ENCODE assay signal across 1 cellular context in the genomic region with DNA sequence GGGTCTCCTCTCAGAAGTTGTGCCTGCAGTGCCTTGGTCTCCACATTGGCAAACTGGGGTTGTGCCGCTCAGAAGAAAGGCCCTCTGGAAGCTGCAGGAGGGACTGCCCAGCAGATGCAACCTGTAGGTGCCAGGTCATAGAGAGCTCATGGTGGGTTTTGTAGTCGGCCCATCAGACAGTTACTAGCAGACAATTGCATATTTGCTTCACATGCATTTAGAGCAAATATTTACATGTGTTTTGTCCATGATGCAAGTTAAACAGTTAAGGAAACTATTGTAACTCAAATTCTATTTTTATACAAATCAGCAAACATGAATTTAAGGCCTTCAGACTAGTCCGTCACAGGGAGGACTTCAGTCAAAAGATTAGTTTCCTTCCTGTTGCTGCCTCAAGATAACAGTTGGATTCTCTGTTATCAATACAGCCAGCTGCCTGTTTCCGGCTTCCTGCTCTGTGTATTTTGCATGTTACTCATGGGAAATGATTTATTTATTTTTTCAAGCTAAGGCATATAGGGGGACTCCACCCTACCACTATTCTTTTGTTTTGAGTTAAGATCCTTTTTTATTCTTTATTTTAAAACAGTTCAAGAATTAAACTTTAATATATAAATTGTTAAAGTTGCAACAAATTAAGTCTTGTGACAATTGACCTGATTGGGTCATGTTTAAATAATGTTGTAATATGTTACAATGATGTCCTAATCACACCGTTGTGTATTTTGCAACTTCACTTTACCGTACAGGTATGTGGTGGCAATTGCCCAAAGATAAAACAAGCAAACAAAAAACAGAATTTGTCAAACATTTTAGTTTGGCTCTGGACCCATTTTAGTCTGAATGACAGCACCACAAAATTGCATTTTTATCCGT.
TF ChIP-seq lines count a peak whose summit lies in the region.

No MANE protein-coding gene starts in this region.

TF ChIP-seq in K562, 482 proteins besides CTCF, POLR2A, EP300 and RAD21 (continued from another document and continues in another):
- TF ChIP-seq, protein P1, sequence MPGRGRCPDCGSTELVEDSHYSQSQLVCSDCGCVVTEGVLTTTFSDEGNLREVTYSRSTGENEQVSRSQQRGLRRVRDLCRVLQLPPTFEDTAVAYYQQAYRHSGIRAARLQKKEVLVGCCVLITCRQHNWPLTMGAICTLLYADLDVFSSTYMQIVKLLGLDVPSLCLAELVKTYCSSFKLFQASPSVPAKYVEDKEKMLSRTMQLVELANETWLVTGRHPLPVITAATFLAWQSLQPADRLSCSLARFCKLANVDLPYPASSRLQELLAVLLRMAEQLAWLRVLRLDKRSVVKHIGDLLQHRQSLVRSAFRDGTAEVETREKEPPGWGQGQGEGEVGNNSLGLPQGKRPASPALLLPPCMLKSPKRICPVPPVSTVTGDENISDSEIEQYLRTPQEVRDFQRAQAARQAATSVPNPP (IDR thresholded peaks at IDR 0.05; ENCODE audit: borderline replicate concordance, insufficient read depth, insufficient read length) = no peak
- TF ChIP-seq ZNF12 (CRISPR knock-in tag; IDR thresholded peaks at IDR 0.05) (no peak), TAF15 (IDR thresholded peaks at IDR 0.05; ENCODE audit: low read depth, low read length) (no peak), E2F3 (CRISPR knock-in tag; IDR thresholded peaks at IDR 0.05) (no peak), POLR2H (tag; IDR thresholded peaks at IDR 0.05; ENCODE audit: low read depth) (peak; percentile 72), PPARD (CRISPR knock-in tag; IDR thresholded peaks at IDR 0.05) (no peak), TOE1 (IDR thresholded peaks at IDR 0.05; ENCODE audit: borderline replicate concordance) (peak; percentile 52; the same call in 1 of the 2 replicates), TOE1 (CRISPR knock-in tag; IDR thresholded peaks at IDR 0.05; ENCODE audit: borderline replicate concordance, low read depth) (no peak), ZNF274 (IDR thresholded peaks at IDR 0.05; ENCODE audit: borderline replicate concordance, low read depth, low read length) (no peak), ZNF785 (CRISPR knock-in tag; IDR thresholded peaks at IDR 0.05) (no peak), ZNF23 (CRISPR knock-in tag; IDR thresholded peaks at IDR 0.05) (no peak), ARID1B (IDR thresholded peaks at IDR 0.05) (peak; percentile 100), ZNF57 (CRISPR knock-in tag; IDR thresholded peaks at IDR 0.05) (no peak), ZNF830 (CRISPR knock-in tag; IDR thresholded peaks at IDR 0.05) (no peak), RFX5 (IDR thresholded peaks at IDR 0.05; ENCODE audit: low read depth, low read length) (0 out of 2 replicates have a peak, but pooled peaks have one; percentile 3), GABPB1 (CRISPR knock-in tag; IDR thresholded peaks at IDR 0.05) (peak; percentile 37; the same call in 1 of the 2 replicates), COPS2 (conservative IDR thresholded peaks at IDR 0.05) (no peak), ZNF133 (CRISPR knock-in tag; IDR thresholded peaks at IDR 0.05) (no peak), RFX1 (IDR thresholded peaks at IDR 0.05) (no peak), MCM7 (IDR thresholded peaks at IDR 0.05) (no peak), BDP1 (IDR thresholded peaks at IDR 0.05; ENCODE audit: insufficient read depth, insufficient read length) (no peak), RBM17 (IDR thresholded peaks at IDR 0.05; ENCODE audit: borderline replicate concordance, low read depth, low read length) (no peak), KAT8 (IDR thresholded peaks at IDR 0.05; ENCODE audit: low read depth) (no peak), TEAD4 (IDR thresholded peaks at IDR 0.05; ENCODE audit: low read length) (peak; percentile 99), TEAD4 (CRISPR knock-in tag; IDR thresholded peaks at IDR 0.05; ENCODE audit: borderline replicate concordance) (no peak), MYNN (IDR thresholded peaks at IDR 0.05) (peak; percentile 15), MYNN (CRISPR knock-in tag; IDR thresholded peaks at IDR 0.05) (no peak)
- TF ChIP-seq, protein P2, sequence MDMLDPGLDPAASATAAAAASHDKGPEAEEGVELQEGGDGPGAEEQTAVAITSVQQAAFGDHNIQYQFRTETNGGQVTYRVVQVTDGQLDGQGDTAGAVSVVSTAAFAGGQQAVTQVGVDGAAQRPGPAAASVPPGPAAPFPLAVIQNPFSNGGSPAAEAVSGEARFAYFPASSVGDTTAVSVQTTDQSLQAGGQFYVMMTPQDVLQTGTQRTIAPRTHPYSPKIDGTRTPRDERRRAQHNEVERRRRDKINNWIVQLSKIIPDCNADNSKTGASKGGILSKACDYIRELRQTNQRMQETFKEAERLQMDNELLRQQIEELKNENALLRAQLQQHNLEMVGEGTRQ (CRISPR knock-in tag; IDR thresholded peaks at IDR 0.05) = no peak
- TF ChIP-seq, protein P3, sequence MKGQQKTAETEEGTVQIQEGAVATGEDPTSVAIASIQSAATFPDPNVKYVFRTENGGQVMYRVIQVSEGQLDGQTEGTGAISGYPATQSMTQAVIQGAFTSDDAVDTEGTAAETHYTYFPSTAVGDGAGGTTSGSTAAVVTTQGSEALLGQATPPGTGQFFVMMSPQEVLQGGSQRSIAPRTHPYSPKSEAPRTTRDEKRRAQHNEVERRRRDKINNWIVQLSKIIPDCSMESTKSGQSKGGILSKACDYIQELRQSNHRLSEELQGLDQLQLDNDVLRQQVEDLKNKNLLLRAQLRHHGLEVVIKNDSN (CRISPR knock-in tag; IDR thresholded peaks at IDR 0.05) = no peak
- TF ChIP-seq, protein P4, sequence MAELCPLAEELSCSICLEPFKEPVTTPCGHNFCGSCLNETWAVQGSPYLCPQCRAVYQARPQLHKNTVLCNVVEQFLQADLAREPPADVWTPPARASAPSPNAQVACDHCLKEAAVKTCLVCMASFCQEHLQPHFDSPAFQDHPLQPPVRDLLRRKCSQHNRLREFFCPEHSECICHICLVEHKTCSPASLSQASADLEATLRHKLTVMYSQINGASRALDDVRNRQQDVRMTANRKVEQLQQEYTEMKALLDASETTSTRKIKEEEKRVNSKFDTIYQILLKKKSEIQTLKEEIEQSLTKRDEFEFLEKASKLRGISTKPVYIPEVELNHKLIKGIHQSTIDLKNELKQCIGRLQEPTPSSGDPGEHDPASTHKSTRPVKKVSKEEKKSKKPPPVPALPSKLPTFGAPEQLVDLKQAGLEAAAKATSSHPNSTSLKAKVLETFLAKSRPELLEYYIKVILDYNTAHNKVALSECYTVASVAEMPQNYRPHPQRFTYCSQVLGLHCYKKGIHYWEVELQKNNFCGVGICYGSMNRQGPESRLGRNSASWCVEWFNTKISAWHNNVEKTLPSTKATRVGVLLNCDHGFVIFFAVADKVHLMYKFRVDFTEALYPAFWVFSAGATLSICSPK (IDR thresholded peaks at IDR 0.05; ENCODE audit: borderline replicate concordance) = no peak
- TF ChIP-seq, protein P5, sequence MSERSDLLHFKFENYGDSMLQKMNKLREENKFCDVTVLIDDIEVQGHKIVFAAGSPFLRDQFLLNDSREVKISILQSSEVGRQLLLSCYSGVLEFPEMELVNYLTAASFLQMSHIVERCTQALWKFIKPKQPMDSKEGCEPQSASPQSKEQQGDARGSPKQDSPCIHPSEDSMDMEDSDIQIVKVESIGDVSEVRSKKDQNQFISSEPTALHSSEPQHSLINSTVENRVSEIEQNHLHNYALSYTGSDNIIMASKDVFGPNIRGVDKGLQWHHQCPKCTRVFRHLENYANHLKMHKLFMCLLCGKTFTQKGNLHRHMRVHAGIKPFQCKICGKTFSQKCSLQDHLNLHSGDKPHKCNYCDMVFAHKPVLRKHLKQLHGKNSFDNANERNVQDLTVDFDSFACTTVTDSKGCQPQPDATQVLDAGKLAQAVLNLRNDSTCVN (CRISPR knock-in tag; IDR thresholded peaks at IDR 0.05) = no peak
- TF ChIP-seq, protein P6, sequence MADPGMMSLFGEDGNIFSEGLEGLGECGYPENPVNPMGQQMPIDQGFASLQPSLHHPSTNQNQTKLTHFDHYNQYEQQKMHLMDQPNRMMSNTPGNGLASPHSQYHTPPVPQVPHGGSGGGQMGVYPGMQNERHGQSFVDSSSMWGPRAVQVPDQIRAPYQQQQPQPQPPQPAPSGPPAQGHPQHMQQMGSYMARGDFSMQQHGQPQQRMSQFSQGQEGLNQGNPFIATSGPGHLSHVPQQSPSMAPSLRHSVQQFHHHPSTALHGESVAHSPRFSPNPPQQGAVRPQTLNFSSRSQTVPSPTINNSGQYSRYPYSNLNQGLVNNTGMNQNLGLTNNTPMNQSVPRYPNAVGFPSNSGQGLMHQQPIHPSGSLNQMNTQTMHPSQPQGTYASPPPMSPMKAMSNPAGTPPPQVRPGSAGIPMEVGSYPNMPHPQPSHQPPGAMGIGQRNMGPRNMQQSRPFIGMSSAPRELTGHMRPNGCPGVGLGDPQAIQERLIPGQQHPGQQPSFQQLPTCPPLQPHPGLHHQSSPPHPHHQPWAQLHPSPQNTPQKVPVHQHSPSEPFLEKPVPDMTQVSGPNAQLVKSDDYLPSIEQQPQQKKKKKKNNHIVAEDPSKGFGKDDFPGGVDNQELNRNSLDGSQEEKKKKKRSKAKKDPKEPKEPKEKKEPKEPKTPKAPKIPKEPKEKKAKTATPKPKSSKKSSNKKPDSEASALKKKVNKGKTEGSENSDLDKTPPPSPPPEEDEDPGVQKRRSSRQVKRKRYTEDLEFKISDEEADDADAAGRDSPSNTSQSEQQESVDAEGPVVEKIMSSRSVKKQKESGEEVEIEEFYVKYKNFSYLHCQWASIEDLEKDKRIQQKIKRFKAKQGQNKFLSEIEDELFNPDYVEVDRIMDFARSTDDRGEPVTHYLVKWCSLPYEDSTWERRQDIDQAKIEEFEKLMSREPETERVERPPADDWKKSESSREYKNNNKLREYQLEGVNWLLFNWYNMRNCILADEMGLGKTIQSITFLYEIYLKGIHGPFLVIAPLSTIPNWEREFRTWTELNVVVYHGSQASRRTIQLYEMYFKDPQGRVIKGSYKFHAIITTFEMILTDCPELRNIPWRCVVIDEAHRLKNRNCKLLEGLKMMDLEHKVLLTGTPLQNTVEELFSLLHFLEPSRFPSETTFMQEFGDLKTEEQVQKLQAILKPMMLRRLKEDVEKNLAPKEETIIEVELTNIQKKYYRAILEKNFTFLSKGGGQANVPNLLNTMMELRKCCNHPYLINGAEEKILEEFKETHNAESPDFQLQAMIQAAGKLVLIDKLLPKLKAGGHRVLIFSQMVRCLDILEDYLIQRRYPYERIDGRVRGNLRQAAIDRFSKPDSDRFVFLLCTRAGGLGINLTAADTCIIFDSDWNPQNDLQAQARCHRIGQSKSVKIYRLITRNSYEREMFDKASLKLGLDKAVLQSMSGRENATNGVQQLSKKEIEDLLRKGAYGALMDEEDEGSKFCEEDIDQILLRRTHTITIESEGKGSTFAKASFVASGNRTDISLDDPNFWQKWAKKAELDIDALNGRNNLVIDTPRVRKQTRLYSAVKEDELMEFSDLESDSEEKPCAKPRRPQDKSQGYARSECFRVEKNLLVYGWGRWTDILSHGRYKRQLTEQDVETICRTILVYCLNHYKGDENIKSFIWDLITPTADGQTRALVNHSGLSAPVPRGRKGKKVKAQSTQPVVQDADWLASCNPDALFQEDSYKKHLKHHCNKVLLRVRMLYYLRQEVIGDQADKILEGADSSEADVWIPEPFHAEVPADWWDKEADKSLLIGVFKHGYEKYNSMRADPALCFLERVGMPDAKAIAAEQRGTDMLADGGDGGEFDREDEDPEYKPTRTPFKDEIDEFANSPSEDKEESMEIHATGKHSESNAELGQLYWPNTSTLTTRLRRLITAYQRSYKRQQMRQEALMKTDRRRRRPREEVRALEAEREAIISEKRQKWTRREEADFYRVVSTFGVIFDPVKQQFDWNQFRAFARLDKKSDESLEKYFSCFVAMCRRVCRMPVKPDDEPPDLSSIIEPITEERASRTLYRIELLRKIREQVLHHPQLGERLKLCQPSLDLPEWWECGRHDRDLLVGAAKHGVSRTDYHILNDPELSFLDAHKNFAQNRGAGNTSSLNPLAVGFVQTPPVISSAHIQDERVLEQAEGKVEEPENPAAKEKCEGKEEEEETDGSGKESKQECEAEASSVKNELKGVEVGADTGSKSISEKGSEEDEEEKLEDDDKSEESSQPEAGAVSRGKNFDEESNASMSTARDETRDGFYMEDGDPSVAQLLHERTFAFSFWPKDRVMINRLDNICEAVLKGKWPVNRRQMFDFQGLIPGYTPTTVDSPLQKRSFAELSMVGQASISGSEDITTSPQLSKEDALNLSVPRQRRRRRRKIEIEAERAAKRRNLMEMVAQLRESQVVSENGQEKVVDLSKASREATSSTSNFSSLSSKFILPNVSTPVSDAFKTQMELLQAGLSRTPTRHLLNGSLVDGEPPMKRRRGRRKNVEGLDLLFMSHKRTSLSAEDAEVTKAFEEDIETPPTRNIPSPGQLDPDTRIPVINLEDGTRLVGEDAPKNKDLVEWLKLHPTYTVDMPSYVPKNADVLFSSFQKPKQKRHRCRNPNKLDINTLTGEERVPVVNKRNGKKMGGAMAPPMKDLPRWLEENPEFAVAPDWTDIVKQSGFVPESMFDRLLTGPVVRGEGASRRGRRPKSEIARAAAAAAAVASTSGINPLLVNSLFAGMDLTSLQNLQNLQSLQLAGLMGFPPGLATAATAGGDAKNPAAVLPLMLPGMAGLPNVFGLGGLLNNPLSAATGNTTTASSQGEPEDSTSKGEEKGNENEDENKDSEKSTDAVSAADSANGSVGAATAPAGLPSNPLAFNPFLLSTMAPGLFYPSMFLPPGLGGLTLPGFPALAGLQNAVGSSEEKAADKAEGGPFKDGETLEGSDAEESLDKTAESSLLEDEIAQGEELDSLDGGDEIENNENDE (IDR thresholded peaks at IDR 0.05; ENCODE audit: low read depth, low read length) = no peak
- TF ChIP-seq, protein P7, sequence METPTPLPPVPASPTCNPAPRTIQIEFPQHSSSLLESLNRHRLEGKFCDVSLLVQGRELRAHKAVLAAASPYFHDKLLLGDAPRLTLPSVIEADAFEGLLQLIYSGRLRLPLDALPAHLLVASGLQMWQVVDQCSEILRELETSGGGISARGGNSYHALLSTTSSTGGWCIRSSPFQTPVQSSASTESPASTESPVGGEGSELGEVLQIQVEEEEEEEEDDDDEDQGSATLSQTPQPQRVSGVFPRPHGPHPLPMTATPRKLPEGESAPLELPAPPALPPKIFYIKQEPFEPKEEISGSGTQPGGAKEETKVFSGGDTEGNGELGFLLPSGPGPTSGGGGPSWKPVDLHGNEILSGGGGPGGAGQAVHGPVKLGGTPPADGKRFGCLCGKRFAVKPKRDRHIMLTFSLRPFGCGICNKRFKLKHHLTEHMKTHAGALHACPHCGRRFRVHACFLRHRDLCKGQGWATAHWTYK (CRISPR knock-in tag; IDR thresholded peaks at IDR 0.05) = no peak
- TF ChIP-seq, protein P8, sequence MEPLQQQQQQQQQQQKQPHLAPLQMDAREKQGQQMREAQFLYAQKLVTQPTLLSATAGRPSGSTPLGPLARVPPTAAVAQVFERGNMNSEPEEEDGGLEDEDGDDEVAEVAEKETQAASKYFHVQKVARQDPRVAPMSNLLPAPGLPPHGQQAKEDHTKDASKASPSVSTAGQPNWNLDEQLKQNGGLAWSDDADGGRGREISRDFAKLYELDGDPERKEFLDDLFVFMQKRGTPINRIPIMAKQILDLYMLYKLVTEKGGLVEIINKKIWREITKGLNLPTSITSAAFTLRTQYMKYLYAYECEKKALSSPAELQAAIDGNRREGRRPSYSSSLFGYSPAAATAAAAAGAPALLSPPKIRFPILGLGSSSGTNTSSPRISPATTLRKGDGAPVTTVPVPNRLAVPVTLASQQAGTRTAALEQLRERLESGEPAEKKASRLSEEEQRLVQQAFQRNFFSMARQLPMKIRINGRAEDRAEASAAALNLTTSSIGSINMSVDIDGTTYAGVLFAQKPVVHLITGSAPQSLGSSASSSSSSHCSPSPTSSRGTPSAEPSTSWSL (CRISPR knock-in tag; IDR thresholded peaks at IDR 0.05; ENCODE audit: borderline replicate concordance) = no peak
